In the genomic region with DNA sequence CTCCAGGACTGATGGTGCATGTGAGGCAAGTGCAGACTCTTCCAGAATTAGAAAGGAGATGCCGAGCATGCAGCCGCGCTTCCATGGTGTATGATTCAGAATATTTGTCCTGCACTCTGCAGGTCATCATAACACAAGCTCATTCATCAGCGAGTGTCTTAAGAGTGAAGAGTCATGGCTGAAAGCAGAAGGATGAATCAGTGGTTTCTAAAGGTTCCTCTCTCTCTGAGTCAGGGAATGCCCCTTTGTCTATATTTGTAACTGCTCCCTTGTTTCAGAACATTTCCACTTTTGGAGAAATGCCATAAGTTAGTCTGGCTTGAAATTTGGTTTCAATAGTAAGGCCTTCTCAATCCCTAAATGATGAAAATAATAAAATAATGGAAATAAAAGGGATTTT, we compare ENCODE assay signal across 8 cellular contexts. TPM values are rescaled to one million over a fixed set of nuclear protein-coding genes. Genes with fewer than 3 reads are reported as not detected.
DNase-seq lines count a peak whose midpoint lies in the region; ATAC-seq and TF ChIP-seq lines count a peak whose summit lies in the region.

No MANE protein-coding gene starts in this region.

- H3K36me3 Mint-ChIP-seq in stimulated activated naive B cell treated with anti-CD40 and anti-IgM and Interleukin-4, amounts not matched to agents 10 μg/mL and 1 μg/mL and 100 μg/mL, for 72 hours, result no peaks in the 10 kb centered on the region
- no peaks in the 10 kb centered on the region for H3K36me3 Mint-ChIP-seq in Calu3 (ENCODE audit: insufficient read depth, unreplicated experiment)
- H3K36me3 Mint-ChIP-seq in T-helper 2 cell treated with Interferon-gamma antibody and Interleukin-4, amounts not matched to agents 5 μg/mL and 100 μg/mL, for 36 hours (ENCODE audit: low read depth), result no peaks in the 10 kb centered on the region

- H3K9me3 Mint-ChIP-seq in stimulated activated naive B cell treated with anti-CD40 and anti-IgM and Interleukin-4, amounts not matched to agents 10 μg/mL and 1 μg/mL and 100 μg/mL, for 72 hours, result no peaks in the 10 kb centered on the region
- H3K9me3 Mint-ChIP-seq in Calu3 (ENCODE audit: low read depth, unreplicated experiment), result no peaks in the 10 kb centered on the region
- no peaks in the 10 kb centered on the region for H3K9me3 Mint-ChIP-seq in T-helper 2 cell treated with Interferon-gamma antibody and Interleukin-4, amounts not matched to agents 5 μg/mL and 100 μg/mL, for 36 hours

- intact Hi-C loops in Calu3 (cut with micrococcal nuclease; ENCODE audit: unreplicated experiment), result no loop called here

- ATAC-seq in HG03520 (IDR thresholded peaks at IDR 0.05; ENCODE audit: unreplicated experiment), result peak; percentile 86
- peak; percentile 77 to 83 for ATAC-seq in stimulated activated naive B cell treated with anti-CD40 and anti-IgM and Interleukin-4, amounts not matched to agents 10 μg/mL and 1 μg/mL and 100 μg/mL, for 72 hours (replicated peaks)

- peak; percentile 86 for DNase-seq in CD1c-positive myeloid dendritic cell (ENCODE audit: extremely low spot score)
- DNase-seq in GM20000 (ENCODE audit: low spot score), result peak; percentile 63
- DNase-seq in cerebellum (ENCODE audit: low spot score), result peak; percentile 19
- no peak for DNase-seq in stimulated activated naive B cell treated with anti-CD40 and anti-IgM and Interleukin-4, amounts not matched to agents 10 μg/mL and 1 μg/mL and 100 μg/mL, for 72 hours
- DNase-seq in NCI-H2029 (lab: John Stamatoyannopoulos, UW), result no peak
- no peak for DNase-seq in Calu3
- no peak for DNase-seq in T-helper 2 cell treated with Interferon-gamma antibody and Interleukin-4, amounts not matched to agents 5 μg/mL and 100 μg/mL, for 36 hours (ENCODE audit: low spot score)

- peaks cover 0 to 10% of the 10 kb centered on the region in 2 donors for H3K4me1 Mint-ChIP-seq in stimulated activated naive B cell treated with anti-CD40 and anti-IgM and Interleukin-4, amounts not matched to agents 10 μg/mL and 1 μg/mL and 100 μg/mL, for 72 hours
- H3K4me1 Mint-ChIP-seq in Calu3 (ENCODE audit: low read depth, unreplicated experiment), result no peaks in the 10 kb centered on the region
- no peaks in the 10 kb centered on the region for H3K4me1 Mint-ChIP-seq in T-helper 2 cell treated with Interferon-gamma antibody and Interleukin-4, amounts not matched to agents 5 μg/mL and 100 μg/mL, for 36 hours (ENCODE audit: low read depth)

- CTCF ChIA-PET in Calu3 (lab: Charles Lee), result no interaction called here

- peaks cover 16 to 35% of the 10 kb centered on the region in 2 donors for H3K27me3 Mint-ChIP-seq in stimulated activated naive B cell treated with anti-CD40 and anti-IgM and Interleukin-4, amounts not matched to agents 10 μg/mL and 1 μg/mL and 100 μg/mL, for 72 hours
- peaks cover 42% of the 10 kb centered on the region for H3K27me3 Mint-ChIP-seq in Calu3 (ENCODE audit: unreplicated experiment)
- H3K27me3 Mint-ChIP-seq in T-helper 2 cell treated with Interferon-gamma antibody and Interleukin-4, amounts not matched to agents 5 μg/mL and 100 μg/mL, for 36 hours (ENCODE audit: low read depth), result no peaks in the 10 kb centered on the region

- TF ChIP-seq CTCF in GM20000 (IDR thresholded peaks at IDR 0.05; ENCODE audit: extremely low read depth, missing control alignments), result no peak
- no peak for TF ChIP-seq CTCF in Calu3 (IDR thresholded peaks at IDR 0.05; ENCODE audit: unreplicated experiment)

- no peak overlapping the region for H3K27ac Mint-ChIP-seq in stimulated activated naive B cell treated with anti-CD40 and anti-IgM and Interleukin-4, amounts not matched to agents 10 μg/mL and 1 μg/mL and 100 μg/mL, for 72 hours
- no peak overlapping the region for H3K27ac Mint-ChIP-seq in Calu3 (ENCODE audit: unreplicated experiment)
- no peak overlapping the region for H3K27ac Mint-ChIP-seq in T-helper 2 cell treated with Interferon-gamma antibody and Interleukin-4, amounts not matched to agents 5 μg/mL and 100 μg/mL, for 36 hours

- H3K4me3 Mint-ChIP-seq in stimulated activated naive B cell treated with anti-CD40 and anti-IgM and Interleukin-4, amounts not matched to agents 10 μg/mL and 1 μg/mL and 100 μg/mL, for 72 hours, result no peak overlapping the region
- H3K4me3 Mint-ChIP-seq in Calu3 (ENCODE audit: low read depth, unreplicated experiment), result no peak overlapping the region
- H3K4me3 Mint-ChIP-seq in T-helper 2 cell treated with Interferon-gamma antibody and Interleukin-4, amounts not matched to agents 5 μg/mL and 100 μg/mL, for 36 hours, result no peak overlapping the region

- no TSS peak for BruUV-seq in Calu3 (replicated peaks; lab: Mats Ljungman, UMichigan)

RNA-seq across cellular contexts. Expression of a gene that starts 52.3 kb away (rescaled TPM):
- total RNA-seq in cerebellum, result 62.1 TPM
- 0.17 and 0.33 TPM in 2 replicates for total RNA-seq in Calu3 (2022)

Comparison
In these comparisons a context has a peak if more than half of its experiments do, and no peak if none do; other contexts are left out.
1. DNase-seq: peak in CD1c-positive myeloid dendritic cell (single experiment), GM20000 (single experiment) and cerebellum (single experiment); none in stimulated activated naive B cell treated with anti-CD40 and anti-IgM and Interleukin-4, amounts not matched to agents 10 μg/mL and 1 μg/mL and 100 μg/mL, for 72 hours (single experiment), NCI-H2029 (single experiment), Calu3 (single experiment) and T-helper 2 cell treated with Interferon-gamma antibody and Interleukin-4, amounts not matched to agents 5 μg/mL and 100 μg/mL, for 36 hours (single experiment).
2. RNA of a gene that starts 52.3 kb away (total RNA-seq): 62.1 TPM in cerebellum (single experiment); 0.17 to 0.33 TPM in Calu3; every median in the first group is over 10 times any median in the second.